ENCODE assay signal across 13 cellular contexts in the genomic region with DNA sequence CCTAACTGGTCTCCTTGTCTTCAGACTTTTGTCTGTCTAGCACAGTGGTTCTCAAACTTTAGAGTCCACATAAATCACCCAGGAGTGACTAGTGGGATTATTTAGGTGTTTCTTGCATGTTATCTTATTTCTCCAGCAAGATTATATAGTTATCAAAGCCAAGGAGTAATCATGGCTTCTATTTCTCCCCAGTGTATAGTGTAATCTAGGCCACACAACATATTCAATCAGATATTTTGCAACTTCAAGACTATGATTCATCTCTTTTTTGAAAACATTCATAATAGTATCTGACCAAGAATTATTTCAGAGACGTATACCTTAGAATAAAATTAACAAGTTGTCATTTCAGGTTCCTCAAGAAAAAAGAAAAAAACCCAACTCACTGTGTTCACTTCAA.
"Had no signal": no experiment of that assay in that cellular context is flagged by ENCODE, and none has a peak within 500 bp of the region (broad histone marks: within the 10 kb centered on the region; RNA-seq: fewer than 3 reads in every experiment).

No MANE protein-coding gene starts in this region.

- H3K27ac ChIP-seq: coronary artery, thoracic aorta had no signal

- H3K27ac Mint-ChIP-seq: stimulated activated naive CD8-positive, alpha-beta T cell treated with anti-CD3 and anti-CD28 coated beads, Interleukin-15, amount 100 ng/mL, for 72 hours had no signal

- FAIRE-seq: endothelial cell of umbilical vein had no signal

- DNase-seq: activated CD4-positive, alpha-beta T cell treated with anti-CD3 and anti-CD28 coated beads for 4 hours; activated CD8-positive, alpha-beta memory T cell treated with anti-CD3 and anti-CD28 coated beads for 24 hours; activated gamma-delta T cell treated with Interleukin-2 at 50 U/mL for 16 hours; caudate nucleus; effector CD4-positive, alpha-beta T cell; hippocampal formation; kidney glomerular epithelial cell; stimulated activated CD4-positive, alpha-beta T cell treated with anti-CD3 and anti-CD28 coated beads, Interleukin-4, amount 100 ng/mL, for 1 hour; stimulated activated naive CD8-positive, alpha-beta T cell treated with anti-CD3 and anti-CD28 coated beads, Interleukin-15, amount 100 ng/mL, for 72 hours; T-helper 9 cell had no signal

- H3K4me3 ChIP-seq: coronary artery, thoracic aorta had no signal

- H3K27me3 Mint-ChIP-seq: stimulated activated naive CD8-positive, alpha-beta T cell treated with anti-CD3 and anti-CD28 coated beads, Interleukin-15, amount 100 ng/mL, for 72 hours had no signal

- ATAC-seq: stimulated activated naive CD8-positive, alpha-beta T cell treated with anti-CD3 and anti-CD28 coated beads, Interleukin-15, amount 100 ng/mL, for 72 hours had no signal

- H3K4me3 Mint-ChIP-seq: stimulated activated naive CD8-positive, alpha-beta T cell treated with anti-CD3 and anti-CD28 coated beads, Interleukin-15, amount 100 ng/mL, for 72 hours had no signal

- H3K9me3 ChIP-seq: thoracic aorta had no signal
